In genomic region chr9:103661663-103662062, GRCh38 we compare ENCODE assay signal across 20 cellular contexts.
"Had no signal": no experiment of that assay in that cellular context is flagged by ENCODE, and none has a peak within 500 bp of the region (broad histone marks: within the 10 kb centered on the region; RNA-seq: fewer than 3 reads in every experiment).

No MANE protein-coding gene starts in this region.

- DNase-seq: activated B cell treated with CpG ODN at 0.5 μM for 24 hours; activated CD4-positive, alpha-beta T cell treated with anti-CD3 and anti-CD28 coated beads, Interleukin-2, amount 10 ng/mL, durations not matched to agents 24 days and 14 days; activated CD8-positive, alpha-beta memory T cell treated with anti-CD3 and anti-CD28 coated beads, Interleukin-2, amount 50 U/mL, for 48 hours; activated CD8-positive, alpha-beta T cell treated with anti-CD3 and anti-CD28 coated beads, Interleukin-2, amount 10 ng/mL, durations not matched to agents 7 days and 5 days; activated gamma-delta T cell treated with Interleukin-2 at 50 U/mL for 16 hours; activated naive CD8-positive, alpha-beta T cell treated with anti-CD3 and anti-CD28 coated beads for 36 hours; gastrocnemius medialis; heart left ventricle; islet precursor cell; psoas muscle; right lobe of liver; stomach; T-helper 2 cell; testis; upper lobe of left lung had no signal

- H3K4me3 Mint-ChIP-seq: activated B cell treated with CpG ODN at 0.5 μM for 24 hours; activated CD4-positive, alpha-beta T cell treated with anti-CD3 and anti-CD28 coated beads, Interleukin-2, amount 10 ng/mL, durations not matched to agents 24 days and 14 days; activated CD8-positive, alpha-beta T cell treated with anti-CD3 and anti-CD28 coated beads, Interleukin-2, amount 10 ng/mL, durations not matched to agents 7 days and 5 days; activated naive CD8-positive, alpha-beta T cell treated with anti-CD3 and anti-CD28 coated beads for 36 hours; brain; central memory CD8-positive, alpha-beta T cell; neural crest cell had no signal

- H3K27ac ChIP-seq: coronary artery, gastrocnemius medialis, heart left ventricle, psoas muscle, right lobe of liver, stomach, testis, upper lobe of left lung had no signal

- H3K9me3 Mint-ChIP-seq: activated CD4-positive, alpha-beta T cell treated with anti-CD3 and anti-CD28 coated beads, Interleukin-2, amount 10 ng/mL, durations not matched to agents 24 days and 14 days had no signal

- H3K36me3 Mint-ChIP-seq: activated naive CD8-positive, alpha-beta T cell treated with anti-CD3 and anti-CD28 coated beads for 36 hours; brain had no signal

- H3K27me3 Mint-ChIP-seq: activated B cell treated with CpG ODN at 0.5 μM for 24 hours; activated CD4-positive, alpha-beta T cell treated with anti-CD3 and anti-CD28 coated beads, Interleukin-2, amount 10 ng/mL, durations not matched to agents 24 days and 14 days; activated naive CD8-positive, alpha-beta T cell treated with anti-CD3 and anti-CD28 coated beads for 36 hours; brain; central memory CD8-positive, alpha-beta T cell had no signal

- H3K4me1 Mint-ChIP-seq: activated B cell treated with CpG ODN at 0.5 μM for 24 hours; activated CD4-positive, alpha-beta T cell treated with anti-CD3 and anti-CD28 coated beads, Interleukin-2, amount 10 ng/mL, durations not matched to agents 24 days and 14 days; activated naive CD8-positive, alpha-beta T cell treated with anti-CD3 and anti-CD28 coated beads for 36 hours; brain; central memory CD8-positive, alpha-beta T cell; neural crest cell had no signal

- H3K4me1 ChIP-seq: gastrocnemius medialis, heart left ventricle, psoas muscle, right lobe of liver, stomach, testis, upper lobe of left lung had no signal

- H3K9me3 ChIP-seq: gastrocnemius medialis, psoas muscle, right lobe of liver, testis had no signal

- H3K27ac Mint-ChIP-seq: activated B cell treated with CpG ODN at 0.5 μM for 24 hours; activated CD4-positive, alpha-beta T cell treated with anti-CD3 and anti-CD28 coated beads, Interleukin-2, amount 10 ng/mL, durations not matched to agents 24 days and 14 days; activated CD8-positive, alpha-beta T cell treated with anti-CD3 and anti-CD28 coated beads, Interleukin-2, amount 10 ng/mL, durations not matched to agents 7 days and 5 days; activated naive CD8-positive, alpha-beta T cell treated with anti-CD3 and anti-CD28 coated beads for 36 hours; brain had no signal

- H3K36me3 ChIP-seq: gastrocnemius medialis, heart left ventricle, right lobe of liver, stomach, upper lobe of left lung had no signal

- H3K4me3 ChIP-seq: coronary artery, gastrocnemius medialis, heart left ventricle, lung, psoas muscle, right lobe of liver, stomach, testis, upper lobe of left lung had no signal

- H3K27me3 ChIP-seq: gastrocnemius medialis, heart left ventricle, right lobe of liver, stomach, testis, upper lobe of left lung had no signal

- ATAC-seq: activated CD8-positive, alpha-beta T cell treated with anti-CD3 and anti-CD28 coated beads, Interleukin-2, amount 10 ng/mL, durations not matched to agents 7 days and 5 days; gastrocnemius medialis; heart left ventricle; psoas muscle; right lobe of liver had no signal
